1 cellular context compared by ENCODE assay signal in genomic region chr5:107571621-107572489, GRCh38.
TF ChIP-seq lines count a peak whose summit lies in the region.

No MANE protein-coding gene starts in this region.

TF ChIP-seq in GM12878, 131 proteins besides CTCF, POLR2A, EP300 and RAD21 (continued from another document):
- TF ChIP-seq POU2F2 (IDR thresholded peaks at IDR 0.05; ENCODE audit: borderline replicate concordance, low read depth, low read length) (peak; percentile 71; the same call in 1 of the 3 replicates), MLLT1 (IDR thresholded peaks at IDR 0.05) (peak; percentile 11; the same call in 1 of the 2 replicates), RFX5 (IDR thresholded peaks at IDR 0.05; ENCODE audit: low read depth, low read length) (no peak), ZBTB40 (IDR thresholded peaks at IDR 0.05; ENCODE audit: borderline replicate concordance) (peak; percentile 21; the same call in 1 of the 2 replicates), BACH1 (IDR thresholded peaks at IDR 0.05; ENCODE audit: borderline replicate concordance) (0 out of 2 replicates have a peak, but pooled peaks have one; percentile 17), POLR2AphosphoS5 (IDR thresholded peaks at IDR 0.05; ENCODE audit: low read length) (peak; percentile 68), RAD51 (IDR thresholded peaks at IDR 0.05) (no peak), SMARCA5 (IDR thresholded peaks at IDR 0.05) (peak; percentile 86), RELA (IDR thresholded peaks at IDR 0.05; ENCODE audit: borderline replicate concordance, partially characterized antibody) (no peak), BCL11A (IDR thresholded peaks at IDR 0.05; ENCODE audit: low read depth, low read length) (0 out of 2 replicates have a peak, but pooled peaks have one; percentile 15), PML (IDR thresholded peaks at IDR 0.05; ENCODE audit: low read length) (no peak), PKNOX1 (IDR thresholded peaks at IDR 0.05) (peak; percentile 74), ZNF24 (IDR thresholded peaks at IDR 0.05) (0 out of 2 replicates have a peak, but pooled peaks have one; percentile 19), BHLHE40 (IDR thresholded peaks at IDR 0.05; ENCODE audit: borderline replicate concordance in 1 of 2, low read depth in 2 of 2, low read length in 1 of 2) (peak; percentile 79; a peak in 3 of 4 replicates), CBX5 (IDR thresholded peaks at IDR 0.05; ENCODE audit: low read depth) (peak; percentile 77; the same call in 1 of the 2 replicates), GATAD2B (conservative IDR thresholded peaks at IDR 0.05; ENCODE audit: low read depth) (no peak), IKZF2 (IDR thresholded peaks at IDR 0.05) (no peak; a peak in 1 of 4 replicates), YY1 (IDR thresholded peaks at IDR 0.05; ENCODE audit: low read depth, low read length) (peak; percentile 69), NBN (IDR thresholded peaks at IDR 0.05) (0 out of 2 replicates have a peak, but pooled peaks have one; percentile 40), WRNIP1 (IDR thresholded peaks at IDR 0.05; ENCODE audit: borderline replicate concordance, low read depth, low read length) (0 out of 2 replicates have a peak, but pooled peaks have one; percentile 49), EED (IDR thresholded peaks at IDR 0.05; ENCODE audit: low read depth) (peak; percentile 54), MEF2B (IDR thresholded peaks at IDR 0.05; ENCODE audit: partially characterized antibody, poor library complexity, severe bottlenecking) (no peak), FOXM1 (IDR thresholded peaks at IDR 0.05; ENCODE audit: low read depth, low read length) (peak; percentile 30; the same call in 1 of the 2 replicates), ASH2L (IDR thresholded peaks at IDR 0.05; ENCODE audit: borderline replicate concordance, low read depth) (no peak), BCL3 (IDR thresholded peaks at IDR 0.05; ENCODE audit: borderline replicate concordance, insufficient read depth, low read depth, low read length, poor library complexity, severe bottlenecking) (peak; percentile 30), CREB1 (IDR thresholded peaks at IDR 0.05; ENCODE audit: low read depth) (0 out of 2 replicates have a peak, but pooled peaks have one; percentile 10)
